ENCODE assay signal across 11 cellular contexts in the genomic region with DNA sequence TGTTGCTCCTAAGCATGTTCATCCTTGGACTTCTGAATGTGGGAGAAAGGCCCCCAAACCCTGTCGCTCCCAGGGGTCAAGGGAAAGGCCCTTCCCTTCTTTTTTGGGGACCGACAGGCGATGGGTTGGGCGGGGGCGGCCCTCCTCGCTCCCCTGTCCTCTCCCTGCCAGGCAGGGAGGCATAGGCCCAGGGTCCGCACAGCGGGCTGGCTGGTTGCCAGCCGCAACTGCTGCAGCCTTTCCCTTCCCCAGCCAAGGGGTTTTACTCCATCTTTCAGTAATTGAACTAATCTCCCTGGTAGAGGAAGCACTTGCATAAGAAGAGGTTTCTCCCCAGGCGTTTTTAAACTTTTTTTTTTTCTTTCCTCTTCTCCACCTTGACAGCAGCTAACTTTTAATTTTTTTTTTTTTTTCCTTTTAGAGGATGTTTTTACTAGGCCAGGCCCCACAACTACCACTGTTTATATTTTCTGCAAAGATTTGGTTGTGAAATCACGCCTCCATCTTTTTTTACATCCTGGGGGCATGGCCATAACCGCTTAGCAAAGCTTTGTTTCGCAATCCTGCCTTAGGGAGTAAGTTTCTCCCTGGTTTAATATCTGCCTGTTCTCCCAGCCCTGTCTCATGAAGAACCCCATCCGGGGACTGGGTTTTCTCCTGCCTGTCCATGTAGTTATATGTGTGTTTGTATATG.
DNase-seq lines count a peak whose midpoint lies in the region; ATAC-seq and TF ChIP-seq lines count a peak whose summit lies in the region.
"Had no signal": no experiment of that assay in that cellular context is flagged by ENCODE, and none has a peak within 500 bp of the region (broad histone marks: within the 10 kb centered on the region; RNA-seq: fewer than 3 reads in every experiment).

No MANE protein-coding gene starts in this region.

- H3K9me3 Mint-ChIP-seq in CD8-positive, alpha-beta T cell = no peaks in the 10 kb centered on the region
- no peaks in the 10 kb centered on the region for H3K9me3 Mint-ChIP-seq in activated naive CD8-positive, alpha-beta T cell treated with anti-CD3 and anti-CD28 coated beads for 36 hours
- H3K9me3 Mint-ChIP-seq: activated naive CD8-positive, alpha-beta T cell treated with anti-CD3 and anti-CD28 coated beads, Interleukin-2, amount 10 ng/mL, durations not matched to agents 7 days and 5 days had no signal

- H3K4me1 Mint-ChIP-seq in CD8-positive, alpha-beta T cell (ENCODE audit: low read depth) = no peaks in the 10 kb centered on the region
- no peaks in the 10 kb centered on the region for H3K4me1 Mint-ChIP-seq in activated naive CD8-positive, alpha-beta T cell treated with anti-CD3 and anti-CD28 coated beads for 36 hours
- H3K4me1 Mint-ChIP-seq: activated naive CD8-positive, alpha-beta T cell treated with anti-CD3 and anti-CD28 coated beads, Interleukin-2, amount 10 ng/mL, durations not matched to agents 7 days and 5 days had no signal

- POLR2A ChIA-PET in CD8-positive, alpha-beta T cell (lab: Charles Lee) = no interaction called here

- H3K4me1 ChIP-seq in CD8-positive, alpha-beta T cell (ENCODE audit: insufficient read depth, low read length) = no peaks in the 10 kb centered on the region

- ATAC-seq in CD8-positive, alpha-beta T cell = no peak
- ATAC-seq in HG02678 (IDR thresholded peaks at IDR 0.05; ENCODE audit: unreplicated experiment) = no peak
- ATAC-seq: left ventricle myocardium superior, SK-N-SH treated with all-trans-retinoic acid at 6 μM for 48 hours had no signal

- peak; percentile 41 for DNase-seq in GM04503 (ENCODE audit: low read depth)
- DNase-seq in NOMO-1 treated with dmso at 0.1 percent for 144 hours (lab: John Stamatoyannopoulos, UW; ENCODE audit: unreplicated experiment) = peak; percentile 67
- peak; percentile 81 for DNase-seq in epithelial cell of esophagus (ENCODE audit: low read depth)
- peak; percentile 93 for DNase-seq in renal cortical epithelial cell (ENCODE audit: low read depth)
- no peak for DNase-seq in SHP77 treated with DMSO at 0.1 percent for 48 hours (lab: John Stamatoyannopoulos, UW)
- no peak for DNase-seq in CD8-positive, alpha-beta T cell
- no peak for DNase-seq in activated naive CD8-positive, alpha-beta T cell treated with anti-CD3 and anti-CD28 coated beads for 36 hours
- DNase-seq: activated naive CD8-positive, alpha-beta T cell treated with anti-CD3 and anti-CD28 coated beads, Interleukin-2, amount 10 ng/mL, durations not matched to agents 7 days and 5 days; left ventricle myocardium superior had no signal

- no peak for TF ChIP-seq CTCF in epithelial cell of esophagus (IDR thresholded peaks at IDR 0.05; ENCODE audit: insufficient read depth, low read depth, low read length, missing control alignments)
- no peak for TF ChIP-seq CTCF in CD8-positive, alpha-beta T cell (IDR thresholded peaks at IDR 0.05)

- no peaks in the 10 kb centered on the region for H3K36me3 Mint-ChIP-seq in CD8-positive, alpha-beta T cell
- H3K36me3 Mint-ChIP-seq in activated naive CD8-positive, alpha-beta T cell treated with anti-CD3 and anti-CD28 coated beads for 36 hours = no peaks in the 10 kb centered on the region
- H3K36me3 Mint-ChIP-seq: activated naive CD8-positive, alpha-beta T cell treated with anti-CD3 and anti-CD28 coated beads, Interleukin-2, amount 10 ng/mL, durations not matched to agents 7 days and 5 days had no signal

- no peaks in the 10 kb centered on the region for H3K27me3 ChIP-seq in CD8-positive, alpha-beta T cell (ENCODE audit: insufficient read depth, low read length)

- no peaks in the 10 kb centered on the region for H3K27me3 Mint-ChIP-seq in CD8-positive, alpha-beta T cell (ENCODE audit: low read depth)
- no peaks in the 10 kb centered on the region for H3K27me3 Mint-ChIP-seq in activated naive CD8-positive, alpha-beta T cell treated with anti-CD3 and anti-CD28 coated beads for 36 hours
- H3K27me3 Mint-ChIP-seq: activated naive CD8-positive, alpha-beta T cell treated with anti-CD3 and anti-CD28 coated beads, Interleukin-2, amount 10 ng/mL, durations not matched to agents 7 days and 5 days had no signal

- CTCF ChIA-PET in CD8-positive, alpha-beta T cell (lab: Charles Lee) = no interaction called here

- no peak overlapping the region for H3K4me3 ChIP-seq in epithelial cell of esophagus (ENCODE audit: low read length)
- H3K4me3 ChIP-seq in CD8-positive, alpha-beta T cell (ENCODE audit: low read depth, low read length) = no peak overlapping the region

- H3K27ac ChIP-seq in CD8-positive, alpha-beta T cell (ENCODE audit: low read depth, low read length) = no peak overlapping the region

- intact Hi-C loops in CD8-positive, alpha-beta T cell (cut with DNase I, micrococcal nuclease) = no loop called here

- H3K27ac Mint-ChIP-seq in CD8-positive, alpha-beta T cell = no peak overlapping the region
- no peak overlapping the region for H3K27ac Mint-ChIP-seq in activated naive CD8-positive, alpha-beta T cell treated with anti-CD3 and anti-CD28 coated beads for 36 hours
- H3K27ac Mint-ChIP-seq: activated naive CD8-positive, alpha-beta T cell treated with anti-CD3 and anti-CD28 coated beads, Interleukin-2, amount 10 ng/mL, durations not matched to agents 7 days and 5 days had no signal

- H3K9me3 ChIP-seq in CD8-positive, alpha-beta T cell (ENCODE audit: low read length) = no peaks in the 10 kb centered on the region

- no peak overlapping the region for H3K4me3 Mint-ChIP-seq in CD8-positive, alpha-beta T cell
- H3K4me3 Mint-ChIP-seq in activated naive CD8-positive, alpha-beta T cell treated with anti-CD3 and anti-CD28 coated beads for 36 hours = no peak overlapping the region
- H3K4me3 Mint-ChIP-seq: activated naive CD8-positive, alpha-beta T cell treated with anti-CD3 and anti-CD28 coated beads, Interleukin-2, amount 10 ng/mL, durations not matched to agents 7 days and 5 days had no signal

- H3K36me3 ChIP-seq in CD8-positive, alpha-beta T cell (ENCODE audit: insufficient read depth, low read length) = no peaks in the 10 kb centered on the region

Comparison
In these comparisons a context has a peak if more than half of its experiments do, and no peak if none do; other contexts are left out.
1. DNase-seq: peak in GM04503 (single experiment), NOMO-1 treated with dmso at 0.1 percent for 144 hours (single experiment), epithelial cell of esophagus (single experiment) and renal cortical epithelial cell (single experiment); none in SHP77 treated with DMSO at 0.1 percent for 48 hours (single experiment), CD8-positive, alpha-beta T cell (0 of 7) and activated naive CD8-positive, alpha-beta T cell treated with anti-CD3 and anti-CD28 coated beads for 36 hours (single experiment).